Comparison of ENCODE assay signal across 14 cellular contexts in the genomic region with DNA sequence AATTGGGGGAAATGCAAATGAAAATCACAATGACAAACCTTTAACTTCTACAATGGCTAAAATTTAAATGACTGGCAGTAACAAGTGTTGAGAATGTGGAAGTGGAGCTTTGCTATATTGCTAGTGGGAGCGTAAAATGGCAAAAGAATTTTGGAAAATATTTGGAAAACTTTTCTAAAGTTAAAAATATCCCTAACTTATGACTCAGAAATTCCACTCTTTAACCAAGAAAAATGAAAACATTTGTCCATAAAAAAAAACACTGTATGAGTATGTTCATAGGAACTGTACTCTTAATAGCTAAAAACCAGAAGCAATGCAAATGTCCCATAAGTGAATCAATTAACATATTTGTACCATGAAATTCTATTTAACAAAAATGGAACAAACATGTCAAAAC. TPM values are rescaled to one million over a fixed set of nuclear protein-coding genes. Genes with fewer than 3 reads are reported as not detected.
DNase-seq lines count a peak whose midpoint lies in the region; ATAC-seq and TF ChIP-seq lines count a peak whose summit lies in the region.
"Had no signal": no experiment of that assay in that cellular context is flagged by ENCODE, and none has a peak within 500 bp of the region (broad histone marks: within the 10 kb centered on the region; RNA-seq: fewer than 3 reads in every experiment).

No MANE protein-coding gene starts in this region.

- ATAC-seq in activated T-helper 17 cell treated with anti-CD3 and anti-CD28 coated beads, Interleukin-2, amount 50 U/mL, for 72 hours (replicated peaks) = no peak
- ATAC-seq in thoracic aorta (ENCODE audit: insufficient number of reproducible peaks, low FRiP score, low read depth) (peak; percentile 5), GM19455 (IDR thresholded peaks at IDR 0.05; ENCODE audit: unreplicated experiment) (no peak), GM18520 (IDR thresholded peaks at IDR 0.05; ENCODE audit: unreplicated experiment) (no peak), HG03439 (IDR thresholded peaks at IDR 0.05; ENCODE audit: unreplicated experiment) (no peak)
- ATAC-seq: A549; activated T-cell treated with anti-CD3 and anti-CD28 coated beads, Interleukin-2, amount 50 U/mL, for 4 hours had no signal

- no peaks in the 10 kb centered on the region for H3K9me3 ChIP-seq in thoracic aorta
- H3K9me3 ChIP-seq: A549 had no signal

- no peaks in the 10 kb centered on the region for H3K27me3 ChIP-seq in thoracic aorta (replicated peaks; ENCODE audit: insufficient read depth)

- peak overlapping the region; percentile 39 for H3K4me3 Mint-ChIP-seq in activated naive CD4-positive, alpha-beta T cell treated with anti-CD3 and anti-CD28 coated beads, Interleukin-2, amount 50 U/mL, for 24 hours
- no peak overlapping the region for H3K4me3 Mint-ChIP-seq in activated T-helper 17 cell treated with anti-CD3 and anti-CD28 coated beads, Interleukin-2, amount 50 U/mL, for 72 hours
- H3K4me3 Mint-ChIP-seq: activated T-cell treated with anti-CD3 and anti-CD28 coated beads, Interleukin-2, amount 50 U/mL, for 4 hours had no signal

- H3K27me3 Mint-ChIP-seq in activated naive CD4-positive, alpha-beta T cell treated with anti-CD3 and anti-CD28 coated beads, Interleukin-2, amount 50 U/mL, for 24 hours = no peaks in the 10 kb centered on the region
- H3K27me3 Mint-ChIP-seq in activated T-helper 17 cell treated with anti-CD3 and anti-CD28 coated beads, Interleukin-2, amount 50 U/mL, for 72 hours = no peaks in the 10 kb centered on the region

- peak overlapping the region; percentile 53 to 66 for H3K27ac ChIP-seq in thoracic aorta
- H3K27ac ChIP-seq: A549 had no signal

- TF ChIP-seq CTCF in fibroblast of mammary gland (conservative IDR thresholded peaks at IDR 0.05; ENCODE audit: control insufficient read depth, insufficient read depth, low read depth, low read length) (no peak), thoracic aorta (IDR thresholded peaks at IDR 0.05) (no peak)

- DNase-seq in activated naive CD4-positive, alpha-beta T cell treated with anti-CD3 and anti-CD28 coated beads, Interleukin-2, amount 50 U/mL, for 16 hours = no peak
- peak; percentile 26 for DNase-seq in fibroblast of mammary gland (ENCODE audit: low read depth)
- DNase-seq in thoracic aorta (ENCODE audit: low spot score) = no peak
- DNase-seq: activated CD4-positive, alpha-beta T cell treated with anti-CD3 and anti-CD28 coated beads for 48 hours; activated T-cell treated with anti-CD3 and anti-CD28 coated beads, Interleukin-2, amount 50 U/mL, for 4 hours; NCI-H1694; SHP77 treated with DMSO at 0.1 percent for 48 hours had no signal

- H3K4me3 ChIP-seq in fibroblast of mammary gland (ENCODE audit: control insufficient read depth, low read depth, low read length) (no peak overlapping the region), thoracic aorta (peak overlapping the region; percentile 17)
- H3K4me3 ChIP-seq: A549, smooth muscle cell had no signal

- H3K27ac Mint-ChIP-seq in activated naive CD4-positive, alpha-beta T cell treated with anti-CD3 and anti-CD28 coated beads, Interleukin-2, amount 50 U/mL, for 24 hours = peak overlapping the region; percentile 30
- H3K27ac Mint-ChIP-seq in activated T-helper 17 cell treated with anti-CD3 and anti-CD28 coated beads, Interleukin-2, amount 50 U/mL, for 72 hours = peak overlapping the region; percentile 31

- peaks cover 4% of the 10 kb centered on the region for H3K36me3 Mint-ChIP-seq in activated naive CD4-positive, alpha-beta T cell treated with anti-CD3 and anti-CD28 coated beads, Interleukin-2, amount 50 U/mL, for 24 hours
- peaks cover 15% of the 10 kb centered on the region for H3K36me3 Mint-ChIP-seq in activated T-helper 17 cell treated with anti-CD3 and anti-CD28 coated beads, Interleukin-2, amount 50 U/mL, for 72 hours (ENCODE audit: low read depth)

- H3K4me1 ChIP-seq in thoracic aorta (ENCODE audit: control insufficient read depth in 1 of 2, low read depth in 2 of 2) = peaks cover 30 to 62% of the 10 kb centered on the region in 2 donors

- H3K4me1 Mint-ChIP-seq in activated naive CD4-positive, alpha-beta T cell treated with anti-CD3 and anti-CD28 coated beads, Interleukin-2, amount 50 U/mL, for 24 hours = peaks cover 48% of the 10 kb centered on the region
- H3K4me1 Mint-ChIP-seq in activated T-helper 17 cell treated with anti-CD3 and anti-CD28 coated beads, Interleukin-2, amount 50 U/mL, for 72 hours = peaks cover 22% of the 10 kb centered on the region

- H3K36me3 ChIP-seq in thoracic aorta = no peaks in the 10 kb centered on the region

- H3K9me3 Mint-ChIP-seq in activated naive CD4-positive, alpha-beta T cell treated with anti-CD3 and anti-CD28 coated beads, Interleukin-2, amount 50 U/mL, for 24 hours = no peaks in the 10 kb centered on the region
- H3K9me3 Mint-ChIP-seq in activated T-helper 17 cell treated with anti-CD3 and anti-CD28 coated beads, Interleukin-2, amount 50 U/mL, for 72 hours = no peaks in the 10 kb centered on the region
- H3K9me3 Mint-ChIP-seq: activated T-cell treated with anti-CD3 and anti-CD28 coated beads, Interleukin-2, amount 50 U/mL, for 4 hours had no signal

RNA-seq across cellular contexts. Expression of gene TBCK, which starts 3.6 kb away (rescaled TPM):
- total RNA-seq in activated T-helper 17 cell treated with anti-CD3 and anti-CD28 coated beads, Interleukin-2, amount 50 U/mL, for 72 hours = 10 to 100 TPM; 28.8 to 40.0 TPM
- total RNA-seq in thoracic aorta = 10 to 100 TPM; 32.9 to 46.3 TPM

RNA-seq across cellular contexts. Expression of gene AIMP1, which starts 4.0 kb away (rescaled TPM):
- 10 to 100 TPM; 55.3 to 56.0 TPM for total RNA-seq in activated T-helper 17 cell treated with anti-CD3 and anti-CD28 coated beads, Interleukin-2, amount 50 U/mL, for 72 hours
- total RNA-seq in thoracic aorta = 10 to 100 TPM; 12.6 to 37.3 TPM

RNA-seq across cellular contexts. Expression of gene GIMD1, which starts 56.2 kb away (rescaled TPM):
- not detected for total RNA-seq in activated T-helper 17 cell treated with anti-CD3 and anti-CD28 coated beads, Interleukin-2, amount 50 U/mL, for 72 hours
- not detected for total RNA-seq in thoracic aorta
- total RNA-seq: activated T-cell treated with anti-CD3 and anti-CD28 coated beads, Interleukin-2, amount 50 U/mL, for 4 hours; smooth muscle cell had no signal
